ENCODE assay signal across 1 cellular context in the genomic region with DNA sequence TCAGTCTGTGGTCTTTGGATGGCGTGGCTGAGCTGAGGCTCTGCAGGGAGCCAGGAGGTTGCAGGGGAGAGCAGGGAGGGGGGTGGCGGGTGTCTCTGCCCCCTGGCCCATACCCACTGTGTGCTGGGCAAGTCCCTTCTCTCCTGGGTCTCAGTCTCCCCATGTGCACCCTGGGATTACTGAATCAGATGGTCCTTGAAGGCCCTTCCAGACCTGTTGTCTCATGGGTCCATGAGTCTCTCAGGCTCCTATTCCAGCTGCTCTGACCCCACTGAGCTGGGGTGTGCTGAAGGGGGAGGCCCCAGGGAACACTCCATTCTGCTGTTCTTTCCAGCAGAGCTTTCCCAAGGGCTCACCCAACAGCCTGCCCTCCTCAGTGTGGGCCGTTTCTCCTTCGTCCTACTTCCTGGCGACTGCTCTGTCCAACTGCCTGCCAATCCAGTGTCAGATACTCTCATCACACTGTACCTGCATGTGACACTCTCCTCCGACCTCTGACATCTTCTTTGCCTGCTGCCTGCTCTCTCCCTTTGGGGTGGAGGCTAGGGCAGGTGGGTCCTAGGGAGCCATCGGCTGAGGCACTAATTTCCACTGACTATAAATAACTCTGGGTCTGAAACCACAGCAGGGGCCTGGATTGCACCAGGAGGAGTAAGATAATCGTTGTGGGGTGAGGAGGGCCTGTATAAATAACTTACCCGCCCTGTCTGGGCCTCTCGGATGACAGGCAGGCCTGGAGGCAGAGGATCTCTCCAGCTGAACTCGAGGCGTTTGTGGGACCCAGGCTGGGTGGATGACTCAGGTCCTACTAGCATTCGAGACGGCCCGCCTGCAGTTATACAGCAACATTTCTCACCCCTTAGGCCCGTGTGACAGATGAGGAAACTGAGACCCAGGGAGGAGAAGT.
A peak's percentile ranks its signal among the peaks of the same experiment; 100 is the strongest.
TF ChIP-seq lines count a peak whose summit lies in the region.

No MANE protein-coding gene starts in this region.

TF ChIP-seq in HEK293, 187 proteins besides CTCF, POLR2A, EP300 and RAD21 (continued from another document and continues in another):
- TF ChIP-seq MEIS1 (CRISPR knock-in tag; IDR thresholded peaks at IDR 0.05; ENCODE audit: borderline replicate concordance) (no peak), ZBTB11 (tag by site-specific recombination; conservative IDR thresholded peaks at IDR 0.05; ENCODE audit: low read depth) (no peak), ZNF621 (tag by site-specific recombination; IDR thresholded peaks at IDR 0.05) (no peak), ZNF623 (tag by site-specific recombination; IDR thresholded peaks at IDR 0.05) (no peak), ZNF174 (tag by site-specific recombination; IDR thresholded peaks at IDR 0.05) (no peak), ZFP3 (tag by site-specific recombination; IDR thresholded peaks at IDR 0.05; ENCODE audit: low read depth) (0 out of 2 replicates have a peak, but pooled peaks have one; percentile 8), ZNF16 (tag by site-specific recombination; IDR thresholded peaks at IDR 0.05; ENCODE audit: low read depth) (no peak), ZNF248 (tag by site-specific recombination; IDR thresholded peaks at IDR 0.05) (no peak), ZNF18 (tag by site-specific recombination; IDR thresholded peaks at IDR 0.05) (no peak), ZNF658 (tag by site-specific recombination; IDR thresholded peaks at IDR 0.05) (no peak), ZNF610 (tag by site-specific recombination; IDR thresholded peaks at IDR 0.05; ENCODE audit: borderline replicate concordance) (no peak), SALL2 (tag by site-specific recombination; IDR thresholded peaks at IDR 0.05; ENCODE audit: borderline replicate concordance) (no peak), ZNF311 (tag by site-specific recombination; IDR thresholded peaks at IDR 0.05; ENCODE audit: borderline replicate concordance) (no peak), ZNF488 (tag by site-specific recombination; IDR thresholded peaks at IDR 0.05) (no peak), ZNF692 (tag by site-specific recombination; IDR thresholded peaks at IDR 0.05) (peak; percentile 92), TSHZ1 (tag by site-specific recombination; IDR thresholded peaks at IDR 0.05; ENCODE audit: borderline replicate concordance) (no peak), ZNF214 (tag by site-specific recombination; IDR thresholded peaks at IDR 0.05; ENCODE audit: borderline replicate concordance) (no peak), ZNF23 (tag by site-specific recombination; IDR thresholded peaks at IDR 0.05; ENCODE audit: borderline replicate concordance) (no peak), FEZF1 (tag by site-specific recombination; IDR thresholded peaks at IDR 0.05) (no peak), KLF8 (tag by site-specific recombination; IDR thresholded peaks at IDR 0.05) (no peak), ZNF335 (tag by site-specific recombination; conservative IDR thresholded peaks at IDR 0.05) (peak; percentile 74), ZNF423 (tag by site-specific recombination; IDR thresholded peaks at IDR 0.05) (no peak; the same call in 1 of the 2 replicates), KLF10 (tag by site-specific recombination; IDR thresholded peaks at IDR 0.05) (no peak), ZNF704 (tag by site-specific recombination; IDR thresholded peaks at IDR 0.05) (no peak), ZNF843 (tag by site-specific recombination; IDR thresholded peaks at IDR 0.05) (no peak), PRDM1 (tag by site-specific recombination; IDR thresholded peaks at IDR 0.05) (no peak), HOXA7 (CRISPR knock-in tag; IDR thresholded peaks at IDR 0.05; ENCODE audit: borderline replicate concordance) (no peak), YY2 (tag by site-specific recombination; IDR thresholded peaks at IDR 0.05) (no peak), ZNF701 (tag by site-specific recombination; IDR thresholded peaks at IDR 0.05) (no peak), KLF7 (tag by site-specific recombination; IDR thresholded peaks at IDR 0.05; ENCODE audit: borderline replicate concordance) (no peak), ZBTB20 (tag by site-specific recombination; IDR thresholded peaks at IDR 0.05) (peak; percentile 75; the same call in 1 of the 2 replicates), ZNF530 (tag by site-specific recombination; IDR thresholded peaks at IDR 0.05; ENCODE audit: low read depth) (no peak), ZNF670 (tag by site-specific recombination; IDR thresholded peaks at IDR 0.05; ENCODE audit: low read depth) (no peak), ZBTB17 (tag by site-specific recombination; IDR thresholded peaks at IDR 0.05) (peak; percentile 47), ZNF626 (tag by site-specific recombination; IDR thresholded peaks at IDR 0.05) (no peak)
- TF ChIP-seq, protein P1, sequence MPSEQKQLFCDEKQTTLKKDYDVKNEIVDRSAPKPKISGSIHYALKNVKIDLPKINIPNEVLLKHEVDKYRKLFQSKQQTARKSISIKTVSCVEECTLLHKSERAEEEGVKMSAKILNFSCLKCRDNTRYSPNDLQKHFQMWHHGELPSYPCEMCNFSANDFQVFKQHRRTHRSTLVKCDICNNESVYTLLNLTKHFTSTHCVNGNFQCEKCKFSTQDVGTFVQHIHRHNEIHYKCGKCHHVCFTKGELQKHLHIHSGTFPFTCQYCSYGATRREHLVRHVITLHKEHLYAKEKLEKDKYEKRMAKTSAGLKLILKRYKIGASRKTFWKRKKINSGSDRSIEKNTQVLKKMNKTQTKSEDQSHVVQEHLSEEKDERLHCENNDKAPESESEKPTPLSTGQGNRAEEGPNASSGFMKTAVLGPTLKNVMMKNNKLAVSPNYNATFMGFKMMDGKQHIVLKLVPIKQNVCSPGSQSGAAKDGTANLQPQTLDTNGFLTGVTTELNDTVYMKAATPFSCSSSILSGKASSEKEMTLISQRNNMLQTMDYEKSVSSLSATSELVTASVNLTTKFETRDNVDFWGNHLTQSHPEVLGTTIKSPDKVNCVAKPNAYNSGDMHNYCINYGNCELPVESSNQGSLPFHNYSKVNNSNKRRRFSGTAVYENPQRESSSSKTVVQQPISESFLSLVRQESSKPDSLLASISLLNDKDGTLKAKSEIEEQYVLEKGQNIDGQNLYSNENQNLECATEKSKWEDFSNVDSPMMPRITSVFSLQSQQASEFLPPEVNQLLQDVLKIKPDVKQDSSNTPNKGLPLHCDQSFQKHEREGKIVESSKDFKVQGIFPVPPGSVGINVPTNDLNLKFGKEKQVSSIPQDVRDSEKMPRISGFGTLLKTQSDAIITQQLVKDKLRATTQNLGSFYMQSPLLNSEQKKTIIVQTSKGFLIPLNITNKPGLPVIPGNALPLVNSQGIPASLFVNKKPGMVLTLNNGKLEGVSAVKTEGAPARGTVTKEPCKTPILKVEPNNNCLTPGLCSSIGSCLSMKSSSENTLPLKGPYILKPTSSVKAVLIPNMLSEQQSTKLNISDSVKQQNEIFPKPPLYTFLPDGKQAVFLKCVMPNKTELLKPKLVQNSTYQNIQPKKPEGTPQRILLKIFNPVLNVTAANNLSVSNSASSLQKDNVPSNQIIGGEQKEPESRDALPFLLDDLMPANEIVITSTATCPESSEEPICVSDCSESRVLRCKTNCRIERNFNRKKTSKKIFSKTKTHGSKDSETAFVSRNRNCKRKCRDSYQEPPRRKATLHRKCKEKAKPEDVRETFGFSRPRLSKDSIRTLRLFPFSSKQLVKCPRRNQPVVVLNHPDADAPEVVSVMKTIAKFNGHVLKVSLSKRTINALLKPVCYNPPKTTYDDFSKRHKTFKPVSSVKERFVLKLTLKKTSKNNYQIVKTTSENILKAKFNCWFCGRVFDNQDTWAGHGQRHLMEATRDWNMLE (tag by site-specific recombination; conservative IDR thresholded peaks at IDR 0.05; ENCODE audit: low read depth) = 0 out of 2 replicates have a peak, but pooled peaks have one; percentile 33
- TF ChIP-seq, protein P2, sequence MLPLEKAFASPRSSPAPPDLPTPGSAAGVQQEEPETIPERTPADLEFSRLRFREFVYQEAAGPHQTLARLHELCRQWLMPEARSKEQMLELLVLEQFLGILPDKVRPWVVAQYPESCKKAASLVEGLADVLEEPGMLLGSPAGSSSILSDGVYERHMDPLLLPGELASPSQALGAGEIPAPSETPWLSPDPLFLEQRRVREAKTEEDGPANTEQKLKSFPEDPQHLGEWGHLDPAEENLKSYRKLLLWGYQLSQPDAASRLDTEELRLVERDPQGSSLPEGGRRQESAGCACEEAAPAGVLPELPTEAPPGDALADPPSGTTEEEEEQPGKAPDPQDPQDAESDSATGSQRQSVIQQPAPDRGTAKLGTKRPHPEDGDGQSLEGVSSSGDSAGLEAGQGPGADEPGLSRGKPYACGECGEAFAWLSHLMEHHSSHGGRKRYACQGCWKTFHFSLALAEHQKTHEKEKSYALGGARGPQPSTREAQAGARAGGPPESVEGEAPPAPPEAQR (tag by site-specific recombination; IDR thresholded peaks at IDR 0.05) = no peak
